ENCODE assay signal across 8 cellular contexts in the genomic region with DNA sequence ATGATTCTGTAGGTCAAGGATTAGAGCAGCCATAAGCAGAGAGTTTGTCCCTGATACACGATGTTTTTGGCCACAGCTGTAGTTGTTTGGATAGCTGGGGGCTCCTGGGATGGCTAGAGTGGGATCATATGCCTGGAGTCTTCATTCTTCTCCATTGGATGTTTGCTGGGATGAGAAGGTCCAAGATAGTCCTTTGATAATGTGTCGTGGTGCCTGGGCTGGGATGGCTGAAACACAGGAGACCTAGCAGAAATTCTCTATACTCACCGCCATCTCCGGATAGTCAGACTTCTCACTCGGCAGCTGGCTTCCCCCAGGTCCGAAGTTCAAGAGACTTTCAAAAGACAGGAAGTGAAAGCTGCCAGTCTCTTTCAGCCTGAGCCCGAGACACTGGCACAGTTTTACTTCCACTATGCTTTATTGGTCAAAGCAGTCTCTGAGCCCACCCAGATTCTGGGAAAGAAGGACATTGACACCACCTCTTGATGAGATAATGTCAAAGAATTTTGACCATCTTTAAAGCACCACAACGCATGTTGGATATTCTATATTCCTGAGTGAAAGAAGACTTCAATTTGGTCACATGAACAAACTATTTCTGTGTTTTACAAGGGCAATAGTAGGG. TPM values are rescaled to one million over a fixed set of nuclear protein-coding genes. Genes with fewer than 3 reads are reported as not detected.
DNase-seq lines count a peak whose midpoint lies in the region; ATAC-seq and TF ChIP-seq lines count a peak whose summit lies in the region.

No MANE protein-coding gene starts in this region.

- WGBS in GM23248 (ENCODE audit: low coverage in 1 of 2, low lambda C conversion rate in 2 of 2, missing lambda C conversion rate in 2 of 2), 2 experiments: 85 to 91% methylated on average over 8 of the region's 8 CpGs

- no peaks in the 10 kb centered on the region for H3F3A ChIP-seq in MM.1S (ENCODE audit: insufficient read depth, low read length)
- peaks cover 22% of the 10 kb centered on the region for H3F3A ChIP-seq in GM23248 (ENCODE audit: insufficient read depth)

- ATAC-seq in GM18868 (IDR thresholded peaks at IDR 0.05; ENCODE audit: unreplicated experiment): peak; percentile 97
- peak; percentile 97 for ATAC-seq in HG02571 (IDR thresholded peaks at IDR 0.05; ENCODE audit: unreplicated experiment)

- H3K9me2 ChIP-seq in MM.1S (replicated peaks; ENCODE audit: insufficient read depth, low read length) (no peaks in the 10 kb centered on the region), GM23248 (ENCODE audit: insufficient read depth) (no peaks in the 10 kb centered on the region)

- H3K4me2 ChIP-seq in MM.1S (ENCODE audit: low read depth, low read length) (peak overlapping the region; percentile 68), GM23248 (ENCODE audit: unreplicated experiment) (no peak overlapping the region)

- no peak overlapping the region for H3K27ac Mint-ChIP-seq in mesothelial cell of epicardium

- DNase-seq in MM.1S (peak; percentile 85), glomerular visceral epithelial cell (ENCODE audit: extremely low spot score) (peak; percentile 77), stromal cell of bone marrow (ENCODE audit: low read depth) (peak; percentile 33), mesothelial cell of epicardium (ENCODE audit: low spot score in 2 of 2, unreplicated experiment in 2 of 2) (no peak), GM23248 (no peak), GM03348 (ENCODE audit: low spot score) (no peak)

- peak overlapping the region; percentile 49 for H3K4me3 ChIP-seq in MM.1S (ENCODE audit: low read length)
- H3K4me3 ChIP-seq in GM23248: no peak overlapping the region

- TF ChIP-seq CTCF in MM.1S (IDR thresholded peaks at IDR 0.05; ENCODE audit: low read length) (no peak), mesothelial cell of epicardium (IDR thresholded peaks at IDR 0.05; ENCODE audit: unreplicated experiment) (no peak)

- H3K4me1 Mint-ChIP-seq in mesothelial cell of epicardium: peaks cover 12% of the 10 kb centered on the region

- peak overlapping the region; percentile 43; the same call in 1 of the 2 replicates for H3K27ac ChIP-seq in MM.1S (ENCODE audit: low read length)
- no peak overlapping the region for H3K27ac ChIP-seq in GM23248

- no peaks in the 10 kb centered on the region for H3K27me3 Mint-ChIP-seq in mesothelial cell of epicardium (ENCODE audit: low read depth)

- H3K4me1 ChIP-seq in MM.1S (ENCODE audit: low read length) (peaks cover 12% of the 10 kb centered on the region; the same call in 1 of the 2 replicates), GM23248 (ENCODE audit: insufficient read depth) (peaks cover 28% of the 10 kb centered on the region)

- peak overlapping the region; percentile 42 for H2AFZ ChIP-seq in MM.1S (ENCODE audit: low read length)
- H2AFZ ChIP-seq in GM23248: no peak overlapping the region

- H3K4me3 Mint-ChIP-seq in mesothelial cell of epicardium: no peak overlapping the region

- H3K9me3 Mint-ChIP-seq in mesothelial cell of epicardium: no peaks in the 10 kb centered on the region

- H3K27me3 ChIP-seq in MM.1S (replicated peaks; ENCODE audit: insufficient read depth, low read length): no peaks in the 10 kb centered on the region
- H3K27me3 ChIP-seq in GM23248 (replicated peaks; ENCODE audit: insufficient read depth): no peaks in the 10 kb centered on the region

- H3K9ac ChIP-seq in MM.1S (ENCODE audit: low read length): peak overlapping the region; percentile 16; the same call in 1 of the 2 replicates
- H3K9ac ChIP-seq in GM23248: no peak overlapping the region

- H3K36me3 Mint-ChIP-seq in mesothelial cell of epicardium: no peaks in the 10 kb centered on the region

- in situ Hi-C loops in GM23248 (cut with MboI): no loop called here

- H3K79me2 ChIP-seq in MM.1S (ENCODE audit: low read length) (no peaks in the 10 kb centered on the region), GM23248 (ENCODE audit: insufficient read depth) (no peaks in the 10 kb centered on the region)

- no peaks in the 10 kb centered on the region for H3K36me3 ChIP-seq in MM.1S (replicated peaks; ENCODE audit: insufficient read depth, low read length)
- H3K36me3 ChIP-seq in GM23248 (ENCODE audit: low read depth): no peaks in the 10 kb centered on the region

- H3K9me3 ChIP-seq in MM.1S (replicated peaks; ENCODE audit: insufficient read depth, low read length): no peaks in the 10 kb centered on the region
- no peaks in the 10 kb centered on the region for H3K9me3 ChIP-seq in GM23248 (ENCODE audit: low read depth)

- H4K20me1 ChIP-seq in MM.1S (ENCODE audit: insufficient read depth, low read length) (no peaks in the 10 kb centered on the region), GM23248 (ENCODE audit: insufficient read depth) (no peaks in the 10 kb centered on the region)

RNA-seq across cellular contexts. Expression of a gene that starts 16.0 kb away (rescaled TPM):
- 174 to 179 TPM (median 174 TPM) in 3 replicates for total RNA-seq in mesothelial cell of epicardium
- 154 and 210 TPM in 2 replicates for total RNA-seq in GM23248 (2014; rRNA removed; shearing (Covaris generic))
- polyA plus RNA-seq in GM23248 (2016; fragmentation: Nextera tagmentation; extraction: Ambion mirVana): 105 and 109 TPM in 2 replicates

Comparison
In these comparisons a context has a peak if more than half of its experiments do, and no peak if none do; other contexts are left out.
1. DNase-seq: peak in MM.1S (single experiment), glomerular visceral epithelial cell (single experiment) and stromal cell of bone marrow (single experiment); none in mesothelial cell of epicardium (0 of 2), GM23248 (single experiment) and GM03348 (single experiment).